ENCODE assay signal across 2 cellular contexts in genomic region chr20:63789836-63790571, GRCh38.
TF ChIP-seq lines count a peak whose summit lies in the region.

No MANE protein-coding gene starts in this region.

TF ChIP-seq in HepG2, 621 proteins besides CTCF, POLR2A, EP300 and RAD21 (continues in another document):
- TF ChIP-seq MXD1 (CRISPR knock-in tag; IDR thresholded peaks at IDR 0.05) (peak; percentile 9; the same call in 1 of the 2 replicates), HIC2 (CRISPR knock-in tag; IDR thresholded peaks at IDR 0.05; ENCODE audit: low read depth) (no peak), ZNF678 (CRISPR knock-in tag; IDR thresholded peaks at IDR 0.05) (no peak), HOXD1 (CRISPR knock-in tag; IDR thresholded peaks at IDR 0.05) (no peak), ZFP36 (IDR thresholded peaks at IDR 0.05; ENCODE audit: borderline replicate concordance, low read depth, low read length, partially characterized antibody) (no peak), ZHX1 (CRISPR knock-in tag; IDR thresholded peaks at IDR 0.05; ENCODE audit: low read depth) (0 out of 2 replicates have a peak, but pooled peaks have one; percentile 12), MED8 (CRISPR knock-in tag; IDR thresholded peaks at IDR 0.05; ENCODE audit: insufficient replicate concordance) (no peak), FOSL2 (CRISPR knock-in tag; IDR thresholded peaks at IDR 0.05) (no peak), ZNF639 (CRISPR knock-in tag; conservative IDR thresholded peaks at IDR 0.05) (no peak), ZBTB38 (CRISPR knock-in tag; IDR thresholded peaks at IDR 0.05) (peak; percentile 83), ZNF569 (CRISPR knock-in tag; IDR thresholded peaks at IDR 0.05; ENCODE audit: borderline replicate concordance) (no peak)
- TF ChIP-seq, protein P1, sequence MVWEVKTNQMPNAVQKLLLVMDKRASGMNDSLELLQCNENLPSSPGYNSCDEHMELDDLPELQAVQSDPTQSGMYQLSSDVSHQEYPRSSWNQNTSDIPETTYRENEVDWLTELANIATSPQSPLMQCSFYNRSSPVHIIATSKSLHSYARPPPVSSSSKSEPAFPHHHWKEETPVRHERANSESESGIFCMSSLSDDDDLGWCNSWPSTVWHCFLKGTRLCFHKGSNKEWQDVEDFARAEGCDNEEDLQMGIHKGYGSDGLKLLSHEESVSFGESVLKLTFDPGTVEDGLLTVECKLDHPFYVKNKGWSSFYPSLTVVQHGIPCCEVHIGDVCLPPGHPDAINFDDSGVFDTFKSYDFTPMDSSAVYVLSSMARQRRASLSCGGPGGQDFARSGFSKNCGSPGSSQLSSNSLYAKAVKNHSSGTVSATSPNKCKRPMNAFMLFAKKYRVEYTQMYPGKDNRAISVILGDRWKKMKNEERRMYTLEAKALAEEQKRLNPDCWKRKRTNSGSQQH (CRISPR knock-in tag; IDR thresholded peaks at IDR 0.05; ENCODE audit: low read depth), result no peak
- TF ChIP-seq, protein P2, sequence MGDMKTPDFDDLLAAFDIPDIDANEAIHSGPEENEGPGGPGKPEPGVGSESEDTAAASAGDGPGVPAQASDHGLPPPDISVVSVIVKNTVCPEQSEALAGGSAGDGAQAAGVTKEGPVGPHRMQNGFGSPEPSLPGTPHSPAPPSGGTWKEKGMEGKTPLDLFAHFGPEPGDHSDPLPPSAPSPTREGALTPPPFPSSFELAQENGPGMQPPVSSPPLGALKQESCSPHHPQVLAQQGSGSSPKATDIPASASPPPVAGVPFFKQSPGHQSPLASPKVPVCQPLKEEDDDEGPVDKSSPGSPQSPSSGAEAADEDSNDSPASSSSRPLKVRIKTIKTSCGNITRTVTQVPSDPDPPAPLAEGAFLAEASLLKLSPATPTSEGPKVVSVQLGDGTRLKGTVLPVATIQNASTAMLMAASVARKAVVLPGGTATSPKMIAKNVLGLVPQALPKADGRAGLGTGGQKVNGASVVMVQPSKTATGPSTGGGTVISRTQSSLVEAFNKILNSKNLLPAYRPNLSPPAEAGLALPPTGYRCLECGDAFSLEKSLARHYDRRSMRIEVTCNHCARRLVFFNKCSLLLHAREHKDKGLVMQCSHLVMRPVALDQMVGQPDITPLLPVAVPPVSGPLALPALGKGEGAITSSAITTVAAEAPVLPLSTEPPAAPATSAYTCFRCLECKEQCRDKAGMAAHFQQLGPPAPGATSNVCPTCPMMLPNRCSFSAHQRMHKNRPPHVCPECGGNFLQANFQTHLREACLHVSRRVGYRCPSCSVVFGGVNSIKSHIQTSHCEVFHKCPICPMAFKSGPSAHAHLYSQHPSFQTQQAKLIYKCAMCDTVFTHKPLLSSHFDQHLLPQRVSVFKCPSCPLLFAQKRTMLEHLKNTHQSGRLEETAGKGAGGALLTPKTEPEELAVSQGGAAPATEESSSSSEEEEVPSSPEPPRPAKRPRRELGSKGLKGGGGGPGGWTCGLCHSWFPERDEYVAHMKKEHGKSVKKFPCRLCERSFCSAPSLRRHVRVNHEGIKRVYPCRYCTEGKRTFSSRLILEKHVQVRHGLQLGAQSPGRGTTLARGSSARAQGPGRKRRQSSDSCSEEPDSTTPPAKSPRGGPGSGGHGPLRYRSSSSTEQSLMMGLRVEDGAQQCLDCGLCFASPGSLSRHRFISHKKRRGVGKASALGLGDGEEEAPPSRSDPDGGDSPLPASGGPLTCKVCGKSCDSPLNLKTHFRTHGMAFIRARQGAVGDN (CRISPR knock-in tag; IDR thresholded peaks at IDR 0.05), result peak; percentile 14

TF ChIP-seq in H1, 55 proteins besides CTCF, POLR2A, EP300 and RAD21:
- no peak for TF ChIP-seq SIRT6 (IDR thresholded peaks at IDR 0.05; ENCODE audit: low read length)
- no peak for TF ChIP-seq CHD1 (IDR thresholded peaks at IDR 0.05; ENCODE audit: low read depth, low read length)
